8 cellular contexts compared by ENCODE assay signal in the genomic region with DNA sequence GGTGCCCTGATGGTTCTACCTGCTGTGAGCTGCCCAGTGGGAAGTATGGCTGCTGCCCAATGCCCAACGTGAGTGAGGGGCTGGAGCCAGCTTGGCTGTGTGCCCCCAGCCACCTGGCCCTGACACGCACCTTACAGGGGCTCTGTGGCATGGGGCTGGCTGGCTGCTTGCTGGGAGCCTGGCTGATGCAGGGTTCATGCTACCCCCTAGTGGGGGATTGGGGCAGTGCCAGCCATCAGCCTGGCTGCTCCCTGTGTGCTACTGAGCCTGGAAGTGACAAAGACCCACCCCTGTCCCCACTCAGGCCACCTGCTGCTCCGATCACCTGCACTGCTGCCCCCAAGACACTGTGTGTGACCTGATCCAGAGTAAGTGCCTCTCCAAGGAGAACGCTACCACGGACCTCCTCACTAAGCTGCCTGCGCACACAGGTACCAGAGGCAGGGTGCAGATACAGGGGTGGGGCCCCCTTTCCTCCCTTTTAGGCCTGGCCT. TPM values are rescaled to one million over a fixed set of nuclear protein-coding genes. Genes with fewer than 3 reads are reported as not detected.
DNase-seq lines count a peak whose midpoint lies in the region; ATAC-seq and TF ChIP-seq lines count a peak whose summit lies in the region.

No MANE protein-coding gene starts in this region.

- H3K4me1 Mint-ChIP-seq in CD4-positive, CD25-positive, alpha-beta regulatory T cell: peaks cover 0 to 21% (median 8%) of the 10 kb centered on the region in 4 donors

- H3K27me3 ChIP-seq in CD4-positive, CD25-positive, alpha-beta regulatory T cell (ENCODE audit: control insufficient read depth, insufficient read depth, low read length): no peaks in the 10 kb centered on the region
- no peaks in the 10 kb centered on the region for H3K27me3 ChIP-seq in SJCRH30
- H3K27me3 ChIP-seq in psoas muscle (ENCODE audit: insufficient read depth in 3 of 3, low read length in 2 of 3): peaks cover 0 to 1% (median 0%) of the 10 kb centered on the region in 3 donors

- H3K4me3 ChIP-seq in CD4-positive, CD25-positive, alpha-beta regulatory T cell (ENCODE audit: low read depth, low read length): no peak overlapping the region
- H3K4me3 ChIP-seq in SJCRH30 (no peak overlapping the region), psoas muscle (no peak overlapping the region)

- peaks cover 12% of the 10 kb centered on the region for H3K4me1 ChIP-seq in CD4-positive, CD25-positive, alpha-beta regulatory T cell (ENCODE audit: control insufficient read depth, insufficient read depth, low read length, poor library complexity, severe bottlenecking)
- H3K4me1 ChIP-seq in SJCRH30 (no peaks in the 10 kb centered on the region), psoas muscle (no peaks in the 10 kb centered on the region)

- H3K36me3 ChIP-seq in CD4-positive, CD25-positive, alpha-beta regulatory T cell (ENCODE audit: control insufficient read depth, insufficient read depth, low read length): no peaks in the 10 kb centered on the region
- H3K36me3 ChIP-seq in SJCRH30 (0 out of 2 replicates have a peak, but pooled peaks cover 3% of the 10 kb centered on the region), psoas muscle (ENCODE audit: insufficient read depth in 1 of 2, low read depth in 1 of 2) (peaks cover 0 to 42% of the 10 kb centered on the region in 2 donors)

- H3K27me3 Mint-ChIP-seq in CD4-positive, CD25-positive, alpha-beta regulatory T cell: peaks cover 15% of the 10 kb centered on the region

- CTCF ChIA-PET in HEK293T (lab: Yijun Ruan, JAX): interaction anchor here (0.5 to 1.2 kb wide), 4 partner anchors 10 to 183 kb away, joined by 3 to 5 read pairs (median 3); no protein-coding TSS in a partner anchor

- H3K9me3 ChIP-seq in CD4-positive, CD25-positive, alpha-beta regulatory T cell (ENCODE audit: control insufficient read depth in 2 of 2, low read length in 2 of 2): no peaks in the 10 kb centered on the region
- H3K9me3 ChIP-seq in SJCRH30 (replicated peaks) (no peaks in the 10 kb centered on the region), psoas muscle (no peaks in the 10 kb centered on the region)

- ATAC-seq in CD4-positive, CD25-positive, alpha-beta regulatory T cell (ENCODE audit: low read depth in 2 of 2): peak; percentile 58 to 66
- peak; percentile 57 to 68 (median 64) for ATAC-seq in psoas muscle
- no peak for ATAC-seq in HG03175 (IDR thresholded peaks at IDR 0.05; ENCODE audit: unreplicated experiment)
- ATAC-seq in GM21529 (IDR thresholded peaks at IDR 0.05; ENCODE audit: unreplicated experiment): no peak

- POLR2A ChIA-PET in HEK293T (lab: Yijun Ruan, JAX): interaction anchor here (1.3 kb wide), 1 partner anchor 18 kb away, joined by 3 read pairs; no protein-coding TSS in a partner anchor

- peak; percentile 46 to 74 (median 67) for DNase-seq in CD4-positive, CD25-positive, alpha-beta regulatory T cell
- DNase-seq in HEK293T (ENCODE audit: extremely low spot score) (peak; percentile 79), SJCRH30 (peak; percentile 66 to 78), head of caudate nucleus (peak; percentile 66 to 90 (median 81)), psoas muscle (peak; percentile 60 to 75)
- DNase-seq in activated naive CD4-positive, alpha-beta T cell (lab: John Stamatoyannopoulos, UW): peak in 3 of 4 experiments; percentile 47 to 67 (median 59)

- H3K9me3 Mint-ChIP-seq in CD4-positive, CD25-positive, alpha-beta regulatory T cell: peaks cover 0 to 2% (median 0%) of the 10 kb centered on the region in 7 donors

- H3K27ac Mint-ChIP-seq in CD4-positive, CD25-positive, alpha-beta regulatory T cell: no peak overlapping the region

- no peak overlapping the region for H3K27ac ChIP-seq in CD4-positive, CD25-positive, alpha-beta regulatory T cell (ENCODE audit: insufficient read depth, low read length, poor library complexity, severe bottlenecking)
- no peak overlapping the region for H3K27ac ChIP-seq in SJCRH30
- H3K27ac ChIP-seq in psoas muscle: no peak overlapping the region

- WGBS in psoas muscle, 3 donors: 65 to 71% (median 68%) methylated on average over 6 of the region's 6 CpGs

- H3K4me3 Mint-ChIP-seq in CD4-positive, CD25-positive, alpha-beta regulatory T cell: peak overlapping the region in 2 of 4 donors; percentile 11 to 81

- peak; percentile 59 for TF ChIP-seq CTCF in psoas muscle (IDR thresholded peaks at IDR 0.05)

- intact Hi-C loops in head of caudate nucleus (cut with DNase I) (no loop called here), psoas muscle (cut with DNase I) (no loop called here)

- no peaks in the 10 kb centered on the region for H3K36me3 Mint-ChIP-seq in CD4-positive, CD25-positive, alpha-beta regulatory T cell

TF ChIP-seq in HEK293T, 16 proteins besides CTCF, POLR2A, EP300 and RAD21:
- no peak for TF ChIP-seq PKNOX1 (IDR thresholded peaks at IDR 0.05)
- no peak for TF ChIP-seq BHLHE40 (IDR thresholded peaks at IDR 0.05; ENCODE audit: borderline replicate concordance)
- TF ChIP-seq FOXA1 (IDR thresholded peaks at IDR 0.05): no peak
- TF ChIP-seq NFRKB (IDR thresholded peaks at IDR 0.05): no peak
- TF ChIP-seq CTBP1 (IDR thresholded peaks at IDR 0.05; ENCODE audit: borderline replicate concordance): no peak
- TF ChIP-seq ZNF384 (IDR thresholded peaks at IDR 0.05): no peak
- no peak for TF ChIP-seq SUZ12 (IDR thresholded peaks at IDR 0.05)
- TF ChIP-seq LEF1 (IDR thresholded peaks at IDR 0.05; ENCODE audit: borderline replicate concordance): no peak
- no peak for TF ChIP-seq ARNT (IDR thresholded peaks at IDR 0.05)
- no peak for TF ChIP-seq L3MBTL2 (conservative IDR thresholded peaks at IDR 0.05)

RNA-seq across cellular contexts. Expression of gene GRN, which starts 5.7 kb away (rescaled TPM):
- 24.3 TPM for total RNA-seq in CD4-positive, CD25-positive, alpha-beta regulatory T cell
- polyA plus RNA-seq in CD4-positive, CD25-positive, alpha-beta regulatory T cell: 10 to 100 TPM; 29.1 to 39.4 (median 33.7) TPM
- total RNA-seq in SJCRH30 (2014; rRNA removed; shearing (Covaris generic)): 74.4 and 77.2 TPM in 2 replicates
- total RNA-seq in psoas muscle: 10 to 100 TPM; 37.2 to 61.0 (median 58.6) TPM
- 10 to 100 TPM; 30.8 to 44.4 (median 31.6) TPM for polyA plus RNA-seq in psoas muscle

RNA-seq across cellular contexts. Expression of gene FAM171A2, which starts 12.9 kb away (rescaled TPM):
- total RNA-seq in CD4-positive, CD25-positive, alpha-beta regulatory T cell: 0.25 TPM
- polyA plus RNA-seq in CD4-positive, CD25-positive, alpha-beta regulatory T cell: under 1 TPM in 2 of 4 donors, not detected in 2; 0.07 to 0.09 TPM
- 11.8 and 13.7 TPM in 2 replicates for total RNA-seq in SJCRH30 (2014; rRNA removed; shearing (Covaris generic))
- under 1 TPM; 0.11 to 0.22 (median 0.20) TPM for total RNA-seq in psoas muscle
- under 1 TPM; 0.06 to 0.23 (median 0.08) TPM for polyA plus RNA-seq in psoas muscle

RNA-seq across cellular contexts. Expression of gene SLC25A39, which starts 26.2 kb away (rescaled TPM):
- 64.7 TPM for total RNA-seq in CD4-positive, CD25-positive, alpha-beta regulatory T cell
- polyA plus RNA-seq in CD4-positive, CD25-positive, alpha-beta regulatory T cell: 100 to 1,000 TPM in 1 of 4 donors, 10 to 100 TPM in 3; 93.8 to 112 (median 98.4) TPM
- 86.9 and 87.2 TPM in 2 replicates for total RNA-seq in SJCRH30 (2014; rRNA removed; shearing (Covaris generic))
- total RNA-seq in psoas muscle: 10 to 100 TPM; 36.4 to 57.8 (median 41.0) TPM
- 10 to 100 TPM; 37.1 to 79.3 (median 42.4) TPM for polyA plus RNA-seq in psoas muscle

RNA-seq across cellular contexts. Expression of gene ITGA2B, which starts 38.7 kb away (rescaled TPM):
- total RNA-seq in CD4-positive, CD25-positive, alpha-beta regulatory T cell: 19.5 TPM
- not detected for polyA plus RNA-seq in CD4-positive, CD25-positive, alpha-beta regulatory T cell
- 0.38 and 0.67 TPM in 2 replicates for total RNA-seq in SJCRH30 (2014; rRNA removed; shearing (Covaris generic))
- total RNA-seq in psoas muscle: under 1 TPM; 0.08 to 0.97 (median 0.23) TPM
- under 1 TPM; 0.13 to 0.69 (median 0.16) TPM for polyA plus RNA-seq in psoas muscle

RNA-seq across cellular contexts. Expression of gene RUNDC3A, which starts 42.4 kb away (rescaled TPM):
- 0.27 TPM for total RNA-seq in CD4-positive, CD25-positive, alpha-beta regulatory T cell
- under 1 TPM in 1 of 4 donors, not detected in 3; 0.96 TPM for polyA plus RNA-seq in CD4-positive, CD25-positive, alpha-beta regulatory T cell
- 0.14 TPM in 1 of 2 replicates, not detected in the other for total RNA-seq in SJCRH30 (2014; rRNA removed; shearing (Covaris generic))
- total RNA-seq in psoas muscle: under 1 TPM in 1 of 4 donors, not detected in 3; 0.39 TPM
- under 1 TPM; 0.09 to 0.21 (median 0.11) TPM for polyA plus RNA-seq in psoas muscle

Comparison
In these comparisons a context has a peak if more than half of its experiments do, and no peak if none do; other contexts are left out.
1. ATAC-seq: peak in CD4-positive, CD25-positive, alpha-beta regulatory T cell (2 of 2) and psoas muscle (4 of 4); none in HG03175 (single experiment) and GM21529 (single experiment).
2. RNA of gene FAM171A2, which starts 12.9 kb away (total RNA-seq): 11.8 to 13.7 TPM in SJCRH30; 0.25 TPM in CD4-positive, CD25-positive, alpha-beta regulatory T cell (single experiment) and 0.11 to 0.22 TPM in psoas muscle; every median in the first group is over 10 times any median in the second.
3. Peak in every context shown above with its lines, with median percentiles within 50 percentile points of each other: DNase-seq.